ENCODE assay signal across 1 cellular context in the genomic region with DNA sequence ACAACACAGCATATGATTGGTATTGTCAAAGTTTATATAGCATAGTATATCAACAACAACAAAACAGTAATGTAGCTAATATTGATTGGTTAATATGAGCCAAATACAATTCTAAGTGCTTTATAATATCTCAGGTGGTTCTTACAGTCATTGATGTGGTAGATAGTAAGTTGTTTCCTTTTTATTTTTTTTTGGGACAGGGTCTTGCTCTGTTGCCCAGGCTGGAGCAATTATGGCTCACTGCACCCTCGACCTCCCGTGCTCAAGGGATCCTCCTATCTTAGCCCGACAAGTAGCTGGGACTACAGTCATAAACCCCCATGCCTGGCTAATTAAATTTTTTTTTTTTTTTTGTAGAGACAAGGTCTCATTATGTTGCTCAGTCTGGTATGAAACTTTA.
TF ChIP-seq lines count a peak whose summit lies in the region.

No MANE protein-coding gene starts in this region.

TF ChIP-seq in WTC11, 78 proteins besides CTCF, POLR2A, EP300 and RAD21 (continued from another document):
- TF ChIP-seq, protein P1, sequence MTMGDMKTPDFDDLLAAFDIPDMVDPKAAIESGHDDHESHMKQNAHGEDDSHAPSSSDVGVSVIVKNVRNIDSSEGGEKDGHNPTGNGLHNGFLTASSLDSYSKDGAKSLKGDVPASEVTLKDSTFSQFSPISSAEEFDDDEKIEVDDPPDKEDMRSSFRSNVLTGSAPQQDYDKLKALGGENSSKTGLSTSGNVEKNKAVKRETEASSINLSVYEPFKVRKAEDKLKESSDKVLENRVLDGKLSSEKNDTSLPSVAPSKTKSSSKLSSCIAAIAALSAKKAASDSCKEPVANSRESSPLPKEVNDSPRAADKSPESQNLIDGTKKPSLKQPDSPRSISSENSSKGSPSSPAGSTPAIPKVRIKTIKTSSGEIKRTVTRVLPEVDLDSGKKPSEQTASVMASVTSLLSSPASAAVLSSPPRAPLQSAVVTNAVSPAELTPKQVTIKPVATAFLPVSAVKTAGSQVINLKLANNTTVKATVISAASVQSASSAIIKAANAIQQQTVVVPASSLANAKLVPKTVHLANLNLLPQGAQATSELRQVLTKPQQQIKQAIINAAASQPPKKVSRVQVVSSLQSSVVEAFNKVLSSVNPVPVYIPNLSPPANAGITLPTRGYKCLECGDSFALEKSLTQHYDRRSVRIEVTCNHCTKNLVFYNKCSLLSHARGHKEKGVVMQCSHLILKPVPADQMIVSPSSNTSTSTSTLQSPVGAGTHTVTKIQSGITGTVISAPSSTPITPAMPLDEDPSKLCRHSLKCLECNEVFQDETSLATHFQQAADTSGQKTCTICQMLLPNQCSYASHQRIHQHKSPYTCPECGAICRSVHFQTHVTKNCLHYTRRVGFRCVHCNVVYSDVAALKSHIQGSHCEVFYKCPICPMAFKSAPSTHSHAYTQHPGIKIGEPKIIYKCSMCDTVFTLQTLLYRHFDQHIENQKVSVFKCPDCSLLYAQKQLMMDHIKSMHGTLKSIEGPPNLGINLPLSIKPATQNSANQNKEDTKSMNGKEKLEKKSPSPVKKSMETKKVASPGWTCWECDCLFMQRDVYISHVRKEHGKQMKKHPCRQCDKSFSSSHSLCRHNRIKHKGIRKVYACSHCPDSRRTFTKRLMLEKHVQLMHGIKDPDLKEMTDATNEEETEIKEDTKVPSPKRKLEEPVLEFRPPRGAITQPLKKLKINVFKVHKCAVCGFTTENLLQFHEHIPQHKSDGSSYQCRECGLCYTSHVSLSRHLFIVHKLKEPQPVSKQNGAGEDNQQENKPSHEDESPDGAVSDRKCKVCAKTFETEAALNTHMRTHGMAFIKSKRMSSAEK (CRISPR knock-in tag; IDR thresholded peaks at IDR 0.05; ENCODE audit: borderline replicate concordance) = no peak
- TF ChIP-seq MXD4 (CRISPR knock-in tag; IDR thresholded peaks at IDR 0.05; ENCODE audit: borderline replicate concordance) = no peak
- TF ChIP-seq JUN (CRISPR knock-in tag; IDR thresholded peaks at IDR 0.05) = no peak
TF ChIP-seq in WTC11: peak in this region for 1.
